ENCODE assay signal across 7 cellular contexts in the genomic region with DNA sequence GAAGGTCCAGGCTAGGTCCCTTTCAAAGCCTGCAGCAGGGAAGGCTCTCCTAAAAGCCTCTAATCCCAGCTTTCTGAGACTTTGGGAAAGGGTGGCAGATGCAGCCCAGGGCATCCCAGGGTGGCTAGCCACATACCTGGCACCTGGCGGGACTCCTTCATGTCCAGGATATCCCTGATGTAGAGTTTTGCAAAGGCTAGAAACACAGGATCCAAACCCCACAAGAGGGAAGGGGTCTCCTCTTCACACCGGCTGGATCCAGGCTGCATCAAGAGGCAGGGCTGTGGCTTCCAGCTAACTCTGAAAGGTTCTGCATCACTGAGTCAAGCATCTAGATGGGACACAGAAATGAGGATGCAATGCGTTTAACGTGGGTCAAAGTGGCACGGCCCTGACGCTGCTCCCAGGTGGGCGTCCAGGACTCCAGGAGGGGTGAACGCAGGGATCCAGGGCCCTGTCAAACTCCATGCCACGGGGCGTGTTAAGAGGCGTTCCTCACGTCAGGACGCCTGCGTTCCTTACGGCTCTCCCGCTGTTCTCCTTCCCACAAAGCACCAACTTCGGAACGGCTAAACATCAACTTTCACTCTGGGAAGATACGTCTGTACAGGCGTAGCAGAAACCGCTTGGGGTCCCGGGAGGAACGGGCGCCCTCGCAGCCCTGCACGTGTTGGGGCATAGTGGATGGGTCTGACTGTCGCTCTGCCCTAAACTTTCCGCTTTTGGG. TPM values are rescaled to one million over a fixed set of nuclear protein-coding genes. Genes with fewer than 3 reads are reported as not detected.
DNase-seq lines count a peak whose midpoint lies in the region; ATAC-seq, FAIRE-seq and TF ChIP-seq lines count a peak whose summit lies in the region.

No MANE protein-coding gene starts in this region.

- DNase-seq in GM12865 (ENCODE audit: low read depth) (no peak), H54 (ENCODE audit: insufficient read length, low spot score) (peak; percentile 44), adipocyte (ENCODE audit: low read depth) (peak; percentile 68), right cardiac atrium (peak; percentile 66 to 82 (median 80)), retinal pigment epithelial cell (ENCODE audit: low read depth) (no peak), cerebellum (ENCODE audit: low spot score) (no peak)

- peak overlapping the region; percentile 76 for H2AFZ ChIP-seq in Loucy (ENCODE audit: low read length)

- TF ChIP-seq CTCF in GM12865 (IDR thresholded peaks at IDR 0.05; ENCODE audit: insufficient read depth, low read depth, low read length, missing control alignments) (no peak), Loucy (conservative IDR thresholded peaks at IDR 0.05; ENCODE audit: low read length) (no peak), retinal pigment epithelial cell (conservative IDR thresholded peaks at IDR 0.05; ENCODE audit: low read depth, low read length) (no peak)

- 2% methylated on average over 28 of the region's 28 CpGs for WGBS in right cardiac atrium

- no peak for FAIRE-seq in H54 (lab: Jason Lieb, UNC)

- H3K9ac ChIP-seq in Loucy (ENCODE audit: low read depth, low read length, poor library complexity, severe bottlenecking) (peak overlapping the region; percentile 93), adipocyte (ENCODE audit: low read length) (peak overlapping the region; percentile 99)

- H3K4me3 ChIP-seq in GM12865 (ENCODE audit: low read depth, low read length) (peak overlapping the region; percentile 93), Loucy (ENCODE audit: low read length, poor library complexity, severe bottlenecking) (peak overlapping the region; percentile 85), adipocyte (ENCODE audit: low read length) (peak overlapping the region; percentile 95), right cardiac atrium (ENCODE audit: low read length) (peak overlapping the region; percentile 79), retinal pigment epithelial cell (ENCODE audit: low read length) (peak overlapping the region; percentile 85)

- H3K27me3 ChIP-seq in Loucy (ENCODE audit: insufficient read depth, low read length, poor library complexity, severe bottlenecking) (no peaks in the 10 kb centered on the region), adipocyte (replicated peaks; ENCODE audit: control insufficient read depth, insufficient read depth, low read length) (no peaks in the 10 kb centered on the region), right cardiac atrium (ENCODE audit: control insufficient read depth, insufficient read depth) (no peaks in the 10 kb centered on the region)

- ATAC-seq in right cardiac atrium: peak; percentile 58

- peak overlapping the region; percentile 93 for H3K4me2 ChIP-seq in Loucy (ENCODE audit: low read depth, low read length, poor library complexity, severe bottlenecking)

- TF ChIP-seq POLR2A in H54 (IDR thresholded peaks at IDR 0.05; ENCODE audit: low read depth, low read length): no peak; the same call in 1 of the 2 replicates

- intact Hi-C loops in right cardiac atrium (cut with DNase I): loop anchor here in 1 of 4 donors (5.0 kb wide), 1 partner anchor 50 kb away; the partner anchor contains the start of gene SLK

- H3F3A ChIP-seq in Loucy (ENCODE audit: low read depth): no peaks in the 10 kb centered on the region

- peak overlapping the region; percentile 99 for H3K27ac ChIP-seq in right cardiac atrium (ENCODE audit: low read length)

- H3K9me3 ChIP-seq in Loucy (ENCODE audit: insufficient read depth, low read depth, low read length) (peaks cover 10% of the 10 kb centered on the region; the same call in 1 of the 2 replicates), adipocyte (ENCODE audit: control insufficient read depth, low read length) (no peaks in the 10 kb centered on the region), right cardiac atrium (ENCODE audit: control insufficient read depth, low read length) (no peaks in the 10 kb centered on the region)

- 0 out of 2 replicates have a peak, but pooled peaks cover 6% of the 10 kb centered on the region for H3K36me3 ChIP-seq in Loucy (ENCODE audit: insufficient read depth, low read length)
- no peaks in the 10 kb centered on the region for H3K36me3 ChIP-seq in adipocyte (ENCODE audit: control insufficient read depth, insufficient read depth, low read length, severe bottlenecking)

- peaks cover 35% of the 10 kb centered on the region for H3K79me2 ChIP-seq in Loucy (ENCODE audit: insufficient read depth, low read length)

- no peaks in the 10 kb centered on the region for H3K9me2 ChIP-seq in Loucy (replicated peaks; ENCODE audit: low read depth, low read length)

- no peaks in the 10 kb centered on the region for H4K20me1 ChIP-seq in Loucy (ENCODE audit: insufficient read depth, low read length, poor library complexity, severe bottlenecking)

- H3K4me1 ChIP-seq in Loucy (ENCODE audit: insufficient read depth, low read length, poor library complexity, severe bottlenecking) (peaks cover 42% of the 10 kb centered on the region), adipocyte (ENCODE audit: control insufficient read depth, insufficient read depth, low read length) (peaks cover 32% of the 10 kb centered on the region), right cardiac atrium (ENCODE audit: control insufficient read depth, insufficient read depth, low read length) (peaks cover 4% of the 10 kb centered on the region)

RNA-seq across cellular contexts. Expression of gene STN1, which starts 0.5 kb away (rescaled TPM):
- total RNA-seq in right cardiac atrium (10 to 100 TPM; 24.3 to 26.8 (median 25.1) TPM), cerebellum (7.7 TPM)
- polyA plus RNA-seq in right cardiac atrium: 26.8 TPM

RNA-seq across cellular contexts. Expression of gene SLK, which starts 49.5 kb away (rescaled TPM):
- 10 to 100 TPM; 32.8 to 40.5 (median 36.4) TPM for total RNA-seq in right cardiac atrium
- polyA plus RNA-seq in right cardiac atrium: 12.7 TPM
- total RNA-seq in cerebellum: 38.9 TPM

Comparison
In these comparisons a context has a peak if more than half of its experiments do, and no peak if none do; other contexts are left out.
1. DNase-seq: peak in H54 (single experiment), adipocyte (single experiment) and right cardiac atrium (3 of 3); none in GM12865 (single experiment), retinal pigment epithelial cell (single experiment) and cerebellum (single experiment).
2. Peak in every context shown above with its lines, with median percentiles within 50 percentile points of each other: H3K4me3 ChIP-seq.